In genomic region chr6:169623343-169623742, GRCh38 we compare ENCODE assay signal across 1 cellular context.
TF ChIP-seq lines count a peak whose summit lies in the region.

No MANE protein-coding gene starts in this region.

TF ChIP-seq in GM23338, 12 proteins besides CTCF, POLR2A, EP300 and RAD21 (continued from another document):
- TF ChIP-seq ZNF462 (CRISPR knock-in tag; IDR thresholded peaks at IDR 0.05), result no peak
